ENCODE assay signal across 19 cellular contexts in genomic region chr7:27162548-27162848, GRCh38. TPM values are rescaled to one million over a fixed set of nuclear protein-coding genes. Genes with fewer than 3 reads are reported as not detected.
DNase-seq lines count a peak whose midpoint lies in the region; ATAC-seq and TF ChIP-seq lines count a peak whose summit lies in the region.
"Had no signal": no experiment of that assay in that cellular context is flagged by ENCODE, and none has a peak within 500 bp of the region (broad histone marks: within the 10 kb centered on the region; RNA-seq: fewer than 3 reads in every experiment).

No MANE protein-coding gene starts in this region.

- H3K4me1 Mint-ChIP-seq in natural killer cell, result peaks cover 29 to 63% of the 10 kb centered on the region in 2 donors
- peaks cover 33 to 34% of the 10 kb centered on the region in 2 donors for H3K4me1 Mint-ChIP-seq in natural killer cell treated with Interleukin-12 subunit alpha and Interleukin-12 subunit beta and Interleukin-15 and Interleukin-18, amount 100 ng/mL, for 72 hours (ENCODE audit: low read depth in 2 of 2)

- DNase-seq in natural killer cell, result no peak
- DNase-seq in natural killer cell treated with Interleukin-12 subunit alpha and Interleukin-12 subunit beta and Interleukin-15 and Interleukin-18, amount 100 ng/mL, for 72 hours (ENCODE audit: low spot score), result no peak
- no peak for DNase-seq in mammary epithelial cell
- DNase-seq in vagina (ENCODE audit: extremely low spot score in 2 of 2), result no peak
- no peak for DNase-seq in DMS153 treated with DMSO at 0.1 percent for 48 hours (lab: John Stamatoyannopoulos, UW; ENCODE audit: unreplicated experiment)
- no peak for DNase-seq in OCI-M1 (lab: John Stamatoyannopoulos, UW)
- DNase-seq in NCI-H1048 (lab: John Stamatoyannopoulos, UW), result no peak
- DNase-seq: activated CD4-positive, CD25-positive, alpha-beta regulatory T cell treated with anti-CD3 and anti-CD28 coated beads, Interleukin-2, amount 50 U/mL, for 72 hours; activated naive CD4-positive, alpha-beta T cell; head of caudate nucleus; mesendoderm; NCI-H1694 treated with DMSO at 0.1 percent for 48 hours; stimulated activated naive CD4-positive, alpha-beta T cell had no signal

- intact Hi-C loops in natural killer cell (cut with micrococcal nuclease) (loop anchor here (5.0 to 10.0 kb wide), 2 partner anchors 82 to 965 kb away; partner anchors contain the start of gene EVX1), mammary epithelial cell (cut with micrococcal nuclease) (loop anchor here (5.0 to 10.0 kb wide), 4 partner anchors 670 to 1068 kb away; partner anchors contain the start of genes CBX3, HNRNPA2B1 and SNX10), vagina (cut with DNase I) (loop anchor here (10.0 kb wide), 1 partner anchor 1308 kb away; no protein-coding TSS in a partner anchor)

- ATAC-seq in natural killer cell, result no peak
- no peak for ATAC-seq in natural killer cell treated with Interleukin-12 subunit alpha and Interleukin-12 subunit beta and Interleukin-15 and Interleukin-18, amount 100 ng/mL, for 72 hours
- ATAC-seq: CD8-positive, alpha-beta T cell; GM12878 had no signal

- peak overlapping the region; percentile 81 for H3K4me2 ChIP-seq in mammary epithelial cell (ENCODE audit: insufficient read depth, low read depth, low read length)

- no peak overlapping the region for H2AFZ ChIP-seq in mammary epithelial cell (ENCODE audit: low read depth, low read length)

- no peaks in the 10 kb centered on the region for H3K36me3 ChIP-seq in mammary epithelial cell (ENCODE audit: insufficient read depth, low read length)
- H3K36me3 ChIP-seq in muscle layer of colon (ENCODE audit: insufficient read depth, low read length), result no peaks in the 10 kb centered on the region
- H3K36me3 ChIP-seq in vagina, result no peaks in the 10 kb centered on the region

- no peaks in the 10 kb centered on the region for H4K20me1 ChIP-seq in mammary epithelial cell (ENCODE audit: insufficient read depth, low read length)

- TF ChIP-seq CTCF in natural killer cell (IDR thresholded peaks at IDR 0.05), result no peak
- no peak for TF ChIP-seq CTCF in mammary epithelial cell (conservative IDR thresholded peaks at IDR 0.05 in 1 of 2, IDR thresholded peaks at IDR 0.05 in 1 of 2; ENCODE audit: extremely low read depth in 1 of 2, insufficient read depth in 1 of 2, low read depth in 1 of 2, low read length in 2 of 2)
- TF ChIP-seq CTCF in vagina (IDR thresholded peaks at IDR 0.05), result no peak

- BruUV-seq in mammary epithelial cell (replicated peaks; lab: Mats Ljungman, UMichigan), result no TSS peak

- in situ Hi-C loops in mammary epithelial cell (cut with MboI; ENCODE audit: low sequenced_read_pairs in 2 of 2), result loop anchor here in 1 of 2 donors (25.0 kb wide), 2 partner anchors 1075 to 1275 kb away; no protein-coding TSS in a partner anchor

- CTCF ChIA-PET in mammary epithelial cell (lab: Charles Lee; ENCODE audit: low non-redundant PET), result no interaction called here

- H3K9me3 ChIP-seq in mammary epithelial cell (replicated peaks; ENCODE audit: insufficient read depth, low read length), result peaks cover 14% of the 10 kb centered on the region
- no peaks in the 10 kb centered on the region for H3K9me3 ChIP-seq in muscle layer of colon (ENCODE audit: low read length)
- H3K9me3 ChIP-seq in vagina, result no peaks in the 10 kb centered on the region
- H3K9me3 ChIP-seq: SJSA1 had no signal

- H3K4me1 ChIP-seq in mammary epithelial cell (ENCODE audit: insufficient read depth, low read length), result peaks cover 45% of the 10 kb centered on the region
- H3K4me1 ChIP-seq in muscle layer of colon (ENCODE audit: insufficient read depth, low read length), result no peaks in the 10 kb centered on the region
- H3K4me1 ChIP-seq in vagina, result peaks cover 41% of the 10 kb centered on the region

- H3K79me2 ChIP-seq in mammary epithelial cell (ENCODE audit: insufficient read depth, low read length), result no peaks in the 10 kb centered on the region

- dilution Hi-C loops in mammary epithelial cell (cut with HindIII; ENCODE audit: low sequenced_read_pairs), result no loop called here

- WGBS in mammary epithelial cell (ENCODE audit: low coverage, missing lambda C conversion rate), result 55% methylated on average over 4 of the region's 4 CpGs

- H3K4me3 Mint-ChIP-seq in natural killer cell, result peak overlapping the region; percentile 22
- no peak overlapping the region for H3K4me3 Mint-ChIP-seq in natural killer cell treated with Interleukin-12 subunit alpha and Interleukin-12 subunit beta and Interleukin-15 and Interleukin-18, amount 100 ng/mL, for 72 hours
- H3K4me3 Mint-ChIP-seq: CD8-positive, alpha-beta T cell; T-helper 2 cell treated with Interferon-gamma antibody and Interleukin-4, amounts not matched to agents 5 μg/mL and 100 μg/mL, for 36 hours had no signal

- H3K27ac Mint-ChIP-seq in natural killer cell, result no peak overlapping the region
- H3K27ac Mint-ChIP-seq in natural killer cell treated with Interleukin-12 subunit alpha and Interleukin-12 subunit beta and Interleukin-15 and Interleukin-18, amount 100 ng/mL, for 72 hours, result no peak overlapping the region
- H3K27ac Mint-ChIP-seq: CD8-positive, alpha-beta T cell; T-helper 2 cell treated with Interferon-gamma antibody and Interleukin-4, amounts not matched to agents 5 μg/mL and 100 μg/mL, for 36 hours had no signal

- H3K36me3 Mint-ChIP-seq in natural killer cell, result no peaks in the 10 kb centered on the region
- no peaks in the 10 kb centered on the region for H3K36me3 Mint-ChIP-seq in natural killer cell treated with Interleukin-12 subunit alpha and Interleukin-12 subunit beta and Interleukin-15 and Interleukin-18, amount 100 ng/mL, for 72 hours
- H3K36me3 Mint-ChIP-seq: CD8-positive, alpha-beta T cell had no signal

- no peak for TF ChIP-seq POLR2A in vagina (IDR thresholded peaks at IDR 0.05)

- no peak overlapping the region for H3K9ac ChIP-seq in mammary epithelial cell (ENCODE audit: insufficient read depth, low read length)
- H3K9ac ChIP-seq in muscle layer of colon (ENCODE audit: low read length), result no peak overlapping the region

- H3K27ac ChIP-seq in mammary epithelial cell (ENCODE audit: insufficient read depth, low read depth, low read length) (no peak overlapping the region), muscle layer of colon (ENCODE audit: low read depth, low read length) (peak overlapping the region; percentile 76), vagina (peak overlapping the region; percentile 17)
- H3K27ac ChIP-seq: SJSA1 had no signal

- H3K27me3 ChIP-seq in mammary epithelial cell (ENCODE audit: insufficient read depth, low read length) (peaks cover 15% of the 10 kb centered on the region), muscle layer of colon (ENCODE audit: control insufficient read depth in 1 of 2, insufficient read depth in 2 of 2, low read length in 2 of 2) (peaks cover 0 to 21% of the 10 kb centered on the region in 2 donors), vagina (no peaks in the 10 kb centered on the region)
- H3K27me3 ChIP-seq: SJSA1 had no signal

- H3K4me3 ChIP-seq in mammary epithelial cell (replicated peaks in 1 of 3; ENCODE audit: insufficient read depth in 1 of 3, low read depth in 2 of 3, low read length in 3 of 3) (no peak overlapping the region), muscle layer of colon (ENCODE audit: low read depth in 1 of 2, low read length in 2 of 2) (peak overlapping the region; percentile 74 to 96), vagina (peak overlapping the region in 1 of 2 donors; percentile 64)
- H3K4me3 ChIP-seq: GM12878, SJSA1 had no signal

- peaks cover 72 to 75% of the 10 kb centered on the region in 2 donors for H3K27me3 Mint-ChIP-seq in natural killer cell (ENCODE audit: low read depth in 2 of 2)
- H3K27me3 Mint-ChIP-seq in natural killer cell treated with Interleukin-12 subunit alpha and Interleukin-12 subunit beta and Interleukin-15 and Interleukin-18, amount 100 ng/mL, for 72 hours, result peaks cover 52 to 59% of the 10 kb centered on the region in 2 donors

- no peaks in the 10 kb centered on the region for H3K9me3 Mint-ChIP-seq in natural killer cell
- H3K9me3 Mint-ChIP-seq in natural killer cell treated with Interleukin-12 subunit alpha and Interleukin-12 subunit beta and Interleukin-15 and Interleukin-18, amount 100 ng/mL, for 72 hours, result no peaks in the 10 kb centered on the region
- H3K9me3 Mint-ChIP-seq: CD8-positive, alpha-beta T cell; T-helper 2 cell treated with Interferon-gamma antibody and Interleukin-4, amounts not matched to agents 5 μg/mL and 100 μg/mL, for 36 hours had no signal

RNA-seq across cellular contexts. Expression of gene HOXA9, which starts 2.8 kb away (rescaled TPM):
- 1 to 10 TPM in 1 of 3 donors, under 1 TPM in 2; 0.39 to 4.6 (median 0.42) TPM for total RNA-seq in natural killer cell
- 1 to 10 TPM in 1 of 2 donors, not detected in 1; 2.4 TPM for total RNA-seq in natural killer cell treated with Interleukin-12 subunit alpha and Interleukin-12 subunit beta and Interleukin-15 and Interleukin-18, amount 100 ng/mL, for 72 hours
- total RNA-seq in mammary epithelial cell, result 10 to 100 TPM in 1 of 2 donors, 1 to 10 TPM in 1; 7.8 to 25.1 TPM
- polyA plus RNA-seq in mammary epithelial cell, result 0.03 TPM
- not detected for polyA minus RNA-seq in mammary epithelial cell
- 13.0 TPM for total RNA-seq in vagina
- total RNA-seq: CD8-positive, alpha-beta T cell; GM12878 had no signal
- polyA plus RNA-seq: GM12878 had no signal

RNA-seq across cellular contexts. Expression of gene HOXA7, which starts 6.0 kb away (rescaled TPM):
- total RNA-seq in natural killer cell (not detected), mammary epithelial cell (1 to 10 TPM; 2.3 to 8.0 TPM), vagina (23.8 TPM)
- under 1 TPM in 1 of 2 donors, not detected in 1; 0.20 TPM for total RNA-seq in natural killer cell treated with Interleukin-12 subunit alpha and Interleukin-12 subunit beta and Interleukin-15 and Interleukin-18, amount 100 ng/mL, for 72 hours
- 3.9 TPM for polyA plus RNA-seq in mammary epithelial cell
- polyA minus RNA-seq in mammary epithelial cell, result 3.7 TPM
- total RNA-seq: A172; CD8-positive, alpha-beta T cell; GM12878 had no signal
- polyA plus RNA-seq: GM12878 had no signal

RNA-seq across cellular contexts. Expression of gene HOXA3, which starts 10.1 kb away (rescaled TPM):
- total RNA-seq in natural killer cell, result under 1 TPM; 0.32 to 0.78 (median 0.35) TPM
- not detected for total RNA-seq in natural killer cell treated with Interleukin-12 subunit alpha and Interleukin-12 subunit beta and Interleukin-15 and Interleukin-18, amount 100 ng/mL, for 72 hours
- total RNA-seq in mammary epithelial cell, result 1 to 10 TPM; 2.0 to 9.9 TPM
- polyA plus RNA-seq in mammary epithelial cell, result 1.4 TPM
- 0.83 TPM for polyA minus RNA-seq in mammary epithelial cell
- 3.9 TPM for total RNA-seq in vagina
- total RNA-seq: CD8-positive, alpha-beta T cell; GM12878 had no signal

RNA-seq across cellular contexts. Expression of gene HOXA10, which starts 11.6 kb away (rescaled TPM):
- total RNA-seq in natural killer cell (1 to 10 TPM in 2 of 3 donors, under 1 TPM in 1; 0.82 to 3.3 (median 2.2) TPM), mammary epithelial cell (1 to 10 TPM; 4.2 to 4.3 TPM), vagina (19.2 TPM)
- 1 to 10 TPM in 1 of 2 donors, under 1 TPM in 1; 0.88 to 1.3 TPM for total RNA-seq in natural killer cell treated with Interleukin-12 subunit alpha and Interleukin-12 subunit beta and Interleukin-15 and Interleukin-18, amount 100 ng/mL, for 72 hours
- polyA plus RNA-seq in mammary epithelial cell, result 0.18 TPM
- not detected for polyA minus RNA-seq in mammary epithelial cell
- total RNA-seq: CD8-positive, alpha-beta T cell; GM12878 had no signal
- polyA plus RNA-seq: GM12878 had no signal

RNA-seq across cellular contexts. Expression of gene HOXA6, which starts 14.9 kb away (rescaled TPM):
- under 1 TPM; 0.28 to 0.65 (median 0.43) TPM for total RNA-seq in natural killer cell
- under 1 TPM in 1 of 2 donors, not detected in 1; 0.81 TPM for total RNA-seq in natural killer cell treated with Interleukin-12 subunit alpha and Interleukin-12 subunit beta and Interleukin-15 and Interleukin-18, amount 100 ng/mL, for 72 hours
- total RNA-seq in mammary epithelial cell, result 1 to 10 TPM; 3.1 to 4.7 TPM
- polyA plus RNA-seq in mammary epithelial cell, result 0.71 TPM
- 1.1 TPM for polyA minus RNA-seq in mammary epithelial cell
- 1.7 TPM for total RNA-seq in vagina
- total RNA-seq: A172; CD8-positive, alpha-beta T cell; GM12878 had no signal

Comparison
In these comparisons a context has a peak if more than half of its experiments do, and no peak if none do; other contexts are left out.
1. H3K4me3 ChIP-seq: peak in muscle layer of colon (2 of 2); none in mammary epithelial cell (0 of 3).